Comparison of ENCODE assay signal across 1 cellular context in genomic region chr1:26938004-26938658, GRCh38.
TF ChIP-seq lines count a peak whose summit lies in the region.

No MANE protein-coding gene starts in this region.

TF ChIP-seq in HepG2, 621 proteins besides CTCF, POLR2A, EP300 and RAD21 (continued from another document and continues in another):
- TF ChIP-seq HBP1 (CRISPR knock-in tag; IDR thresholded peaks at IDR 0.05; ENCODE audit: low read depth): peak; percentile 57; the same call in 1 of the 2 replicates
- TF ChIP-seq ZNF660 (CRISPR knock-in tag; IDR thresholded peaks at IDR 0.05; ENCODE audit: borderline replicate concordance, low read depth): no peak
- TF ChIP-seq ARNT (IDR thresholded peaks at IDR 0.05): no peak
- TF ChIP-seq ZNF30 (CRISPR knock-in tag; IDR thresholded peaks at IDR 0.05): no peak
- peak; percentile 45; the same call in 1 of the 2 replicates for TF ChIP-seq ZBTB25 (CRISPR knock-in tag; IDR thresholded peaks at IDR 0.05)
- TF ChIP-seq RFX1 (IDR thresholded peaks at IDR 0.05): no peak
- no peak for TF ChIP-seq KLF12 (CRISPR knock-in tag; IDR thresholded peaks at IDR 0.05; ENCODE audit: borderline replicate concordance)
- TF ChIP-seq MED1 (CRISPR knock-in tag; IDR thresholded peaks at IDR 0.05): peak; percentile 99
- TF ChIP-seq FOXK2 (IDR thresholded peaks at IDR 0.05): no peak
- TF ChIP-seq PBX2 (CRISPR knock-in tag; IDR thresholded peaks at IDR 0.05): no peak
- peak; percentile 94 for TF ChIP-seq ARID5B (CRISPR knock-in tag; IDR thresholded peaks at IDR 0.05)
- TF ChIP-seq ZNF646 (CRISPR knock-in tag; IDR thresholded peaks at IDR 0.05): no peak
- no peak for TF ChIP-seq ZNF552 (CRISPR knock-in tag; IDR thresholded peaks at IDR 0.05; ENCODE audit: borderline replicate concordance)
- peak; percentile 40 for TF ChIP-seq MAX (IDR thresholded peaks at IDR 0.05)
- peak; percentile 27; the same call in 1 of the 2 replicates for TF ChIP-seq ZNF792 (CRISPR knock-in tag; IDR thresholded peaks at IDR 0.05)
- TF ChIP-seq ATF3 (CRISPR knock-in tag; IDR thresholded peaks at IDR 0.05): peak; percentile 55; the same call in 1 of the 2 replicates
- no peak for TF ChIP-seq TOE1 (CRISPR knock-in tag; IDR thresholded peaks at IDR 0.05)
- TF ChIP-seq MBNL3 (CRISPR knock-in tag; conservative IDR thresholded peaks at IDR 0.05): no peak
- no peak for TF ChIP-seq PLRG1 (conservative IDR thresholded peaks at IDR 0.05)
- TF ChIP-seq KLF16 (CRISPR knock-in tag; IDR thresholded peaks at IDR 0.05): no peak; a peak in 1 of 4 replicates
- no peak for TF ChIP-seq ZNF496 (CRISPR knock-in tag; IDR thresholded peaks at IDR 0.05; ENCODE audit: insufficient replicate concordance)
- no peak for TF ChIP-seq PHB2 (IDR thresholded peaks at IDR 0.05; ENCODE audit: partially characterized antibody)
- TF ChIP-seq HOXA9 (CRISPR knock-in tag; IDR thresholded peaks at IDR 0.05; ENCODE audit: borderline replicate concordance): no peak
- TF ChIP-seq ATF7-NPFF (CRISPR knock-in tag; IDR thresholded peaks at IDR 0.05; ENCODE audit: low read depth): peak; percentile 75
- TF ChIP-seq KAT2B (IDR thresholded peaks at IDR 0.05; ENCODE audit: borderline replicate concordance, low read depth, low read length): no peak
- no peak for TF ChIP-seq AGO1 (IDR thresholded peaks at IDR 0.05; ENCODE audit: low read depth, low read length, poor library complexity, severe bottlenecking)
- no peak for TF ChIP-seq ZSCAN21 (CRISPR knock-in tag; IDR thresholded peaks at IDR 0.05; ENCODE audit: borderline replicate concordance)
- TF ChIP-seq RAD51 (IDR thresholded peaks at IDR 0.05; ENCODE audit: borderline replicate concordance): no peak
- TF ChIP-seq MLLT10 (CRISPR knock-in tag; IDR thresholded peaks at IDR 0.05): no peak
- peak; percentile 78 for TF ChIP-seq ZNF281 (CRISPR knock-in tag; IDR thresholded peaks at IDR 0.05; ENCODE audit: borderline replicate concordance)
- no peak for TF ChIP-seq EZH2 (conservative IDR thresholded peaks at IDR 0.05; ENCODE audit: low read depth, low read length)
- TF ChIP-seq NFYC (CRISPR knock-in tag; IDR thresholded peaks at IDR 0.05): peak; percentile 60; the same call in 1 of the 2 replicates
- TF ChIP-seq MAFF (IDR thresholded peaks at IDR 0.05; ENCODE audit: low read depth, low read length): no peak
- TF ChIP-seq TEAD3 (CRISPR knock-in tag; optimal IDR thresholded peaks at IDR 0.05; ENCODE audit: borderline replicate concordance): peak; percentile 88
- no peak for TF ChIP-seq ZNF577 (CRISPR knock-in tag; IDR thresholded peaks at IDR 0.05; ENCODE audit: borderline replicate concordance, low read depth)
- TF ChIP-seq NCOA1 (CRISPR knock-in tag; IDR thresholded peaks at IDR 0.05): peak; percentile 73; the same call in 1 of the 2 replicates
- TF ChIP-seq EEA1 (CRISPR knock-in tag; IDR thresholded peaks at IDR 0.05; ENCODE audit: borderline replicate concordance): no peak
- peak; percentile 76 for TF ChIP-seq THAP11 (CRISPR knock-in tag; IDR thresholded peaks at IDR 0.05)
- no peak for TF ChIP-seq ZNF550 (CRISPR knock-in tag; IDR thresholded peaks at IDR 0.05; ENCODE audit: borderline replicate concordance)
- TF ChIP-seq ZNF138 (CRISPR knock-in tag; IDR thresholded peaks at IDR 0.05; ENCODE audit: low read depth): no peak
- peak; percentile 83; the same call in 1 of the 2 replicates for TF ChIP-seq ZNF503 (CRISPR knock-in tag; IDR thresholded peaks at IDR 0.05)
- no peak for TF ChIP-seq NCOA5 (CRISPR knock-in tag; IDR thresholded peaks at IDR 0.05)
- peak in 1 of 2 experiments; percentile 49; a peak in 2 of 4 replicates for TF ChIP-seq ATF4 (CRISPR knock-in tag; IDR thresholded peaks at IDR 0.05)
- peak; percentile 72 for TF ChIP-seq ZNF644 (CRISPR knock-in tag; IDR thresholded peaks at IDR 0.05; ENCODE audit: low read depth)
